Comparison of ENCODE assay signal across 2 cellular contexts in the genomic region with DNA sequence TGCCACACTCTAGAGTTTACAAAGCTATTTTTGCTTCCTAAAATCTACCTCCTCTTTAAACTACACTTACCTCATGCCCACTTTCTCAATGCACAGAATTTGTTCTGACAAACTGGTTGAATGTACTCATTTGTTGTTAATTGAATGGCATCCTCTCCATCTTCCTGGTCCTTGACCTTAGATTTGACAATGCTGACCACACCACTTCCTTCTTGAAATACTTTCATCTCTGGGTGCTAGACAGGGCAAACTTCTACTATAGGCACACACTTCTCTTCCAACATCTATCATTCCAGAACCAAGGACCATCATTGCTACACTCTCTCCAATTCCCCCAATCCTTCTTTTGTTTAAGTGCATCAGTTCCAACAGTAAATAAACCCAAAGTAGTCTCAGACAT.
TF ChIP-seq lines count a peak whose summit lies in the region.

No MANE protein-coding gene starts in this region.

TF ChIP-seq in GM12891, 5 proteins besides CTCF, POLR2A, EP300 and RAD21:
- TF ChIP-seq POU2F2 (IDR thresholded peaks at IDR 0.05; ENCODE audit: low read depth, low read length) (no peak), SPI1 (IDR thresholded peaks at IDR 0.05; ENCODE audit: low read depth, low read length) (0 out of 2 replicates have a peak, but pooled peaks have one; percentile 14)

TF ChIP-seq in K562, 482 proteins besides CTCF, POLR2A, EP300 and RAD21 (continues in another document):
- TF ChIP-seq, protein P1, sequence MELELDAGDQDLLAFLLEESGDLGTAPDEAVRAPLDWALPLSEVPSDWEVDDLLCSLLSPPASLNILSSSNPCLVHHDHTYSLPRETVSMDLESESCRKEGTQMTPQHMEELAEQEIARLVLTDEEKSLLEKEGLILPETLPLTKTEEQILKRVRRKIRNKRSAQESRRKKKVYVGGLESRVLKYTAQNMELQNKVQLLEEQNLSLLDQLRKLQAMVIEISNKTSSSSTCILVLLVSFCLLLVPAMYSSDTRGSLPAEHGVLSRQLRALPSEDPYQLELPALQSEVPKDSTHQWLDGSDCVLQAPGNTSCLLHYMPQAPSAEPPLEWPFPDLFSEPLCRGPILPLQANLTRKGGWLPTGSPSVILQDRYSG (tag; conservative IDR thresholded peaks at IDR 0.05; ENCODE audit: low read depth) = no peak
- TF ChIP-seq CXXC5 (CRISPR knock-in tag; IDR thresholded peaks at IDR 0.05) = peak; percentile 9; the same call in 1 of the 2 replicates
- no peak for TF ChIP-seq PHF20 (IDR thresholded peaks at IDR 0.05; ENCODE audit: partially characterized antibody)
- TF ChIP-seq, protein P2, sequence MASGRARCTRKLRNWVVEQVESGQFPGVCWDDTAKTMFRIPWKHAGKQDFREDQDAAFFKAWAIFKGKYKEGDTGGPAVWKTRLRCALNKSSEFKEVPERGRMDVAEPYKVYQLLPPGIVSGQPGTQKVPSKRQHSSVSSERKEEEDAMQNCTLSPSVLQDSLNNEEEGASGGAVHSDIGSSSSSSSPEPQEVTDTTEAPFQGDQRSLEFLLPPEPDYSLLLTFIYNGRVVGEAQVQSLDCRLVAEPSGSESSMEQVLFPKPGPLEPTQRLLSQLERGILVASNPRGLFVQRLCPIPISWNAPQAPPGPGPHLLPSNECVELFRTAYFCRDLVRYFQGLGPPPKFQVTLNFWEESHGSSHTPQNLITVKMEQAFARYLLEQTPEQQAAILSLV (tag; IDR thresholded peaks at IDR 0.05) = no peak
- TF ChIP-seq, protein P3, sequence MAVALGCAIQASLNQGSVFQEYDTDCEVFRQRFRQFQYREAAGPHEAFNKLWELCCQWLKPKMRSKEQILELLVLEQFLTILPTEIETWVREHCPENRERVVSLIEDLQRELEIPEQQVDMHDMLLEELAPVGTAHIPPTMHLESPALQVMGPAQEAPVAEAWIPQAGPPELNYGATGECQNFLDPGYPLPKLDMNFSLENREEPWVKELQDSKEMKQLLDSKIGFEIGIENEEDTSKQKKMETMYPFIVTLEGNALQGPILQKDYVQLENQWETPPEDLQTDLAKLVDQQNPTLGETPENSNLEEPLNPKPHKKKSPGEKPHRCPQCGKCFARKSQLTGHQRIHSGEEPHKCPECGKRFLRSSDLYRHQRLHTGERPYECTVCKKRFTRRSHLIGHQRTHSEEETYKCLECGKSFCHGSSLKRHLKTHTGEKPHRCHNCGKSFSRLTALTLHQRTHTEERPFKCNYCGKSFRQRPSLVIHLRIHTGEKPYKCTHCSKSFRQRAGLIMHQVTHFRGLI (CRISPR knock-in tag; IDR thresholded peaks at IDR 0.05) = no peak
- TF ChIP-seq, protein P4, sequence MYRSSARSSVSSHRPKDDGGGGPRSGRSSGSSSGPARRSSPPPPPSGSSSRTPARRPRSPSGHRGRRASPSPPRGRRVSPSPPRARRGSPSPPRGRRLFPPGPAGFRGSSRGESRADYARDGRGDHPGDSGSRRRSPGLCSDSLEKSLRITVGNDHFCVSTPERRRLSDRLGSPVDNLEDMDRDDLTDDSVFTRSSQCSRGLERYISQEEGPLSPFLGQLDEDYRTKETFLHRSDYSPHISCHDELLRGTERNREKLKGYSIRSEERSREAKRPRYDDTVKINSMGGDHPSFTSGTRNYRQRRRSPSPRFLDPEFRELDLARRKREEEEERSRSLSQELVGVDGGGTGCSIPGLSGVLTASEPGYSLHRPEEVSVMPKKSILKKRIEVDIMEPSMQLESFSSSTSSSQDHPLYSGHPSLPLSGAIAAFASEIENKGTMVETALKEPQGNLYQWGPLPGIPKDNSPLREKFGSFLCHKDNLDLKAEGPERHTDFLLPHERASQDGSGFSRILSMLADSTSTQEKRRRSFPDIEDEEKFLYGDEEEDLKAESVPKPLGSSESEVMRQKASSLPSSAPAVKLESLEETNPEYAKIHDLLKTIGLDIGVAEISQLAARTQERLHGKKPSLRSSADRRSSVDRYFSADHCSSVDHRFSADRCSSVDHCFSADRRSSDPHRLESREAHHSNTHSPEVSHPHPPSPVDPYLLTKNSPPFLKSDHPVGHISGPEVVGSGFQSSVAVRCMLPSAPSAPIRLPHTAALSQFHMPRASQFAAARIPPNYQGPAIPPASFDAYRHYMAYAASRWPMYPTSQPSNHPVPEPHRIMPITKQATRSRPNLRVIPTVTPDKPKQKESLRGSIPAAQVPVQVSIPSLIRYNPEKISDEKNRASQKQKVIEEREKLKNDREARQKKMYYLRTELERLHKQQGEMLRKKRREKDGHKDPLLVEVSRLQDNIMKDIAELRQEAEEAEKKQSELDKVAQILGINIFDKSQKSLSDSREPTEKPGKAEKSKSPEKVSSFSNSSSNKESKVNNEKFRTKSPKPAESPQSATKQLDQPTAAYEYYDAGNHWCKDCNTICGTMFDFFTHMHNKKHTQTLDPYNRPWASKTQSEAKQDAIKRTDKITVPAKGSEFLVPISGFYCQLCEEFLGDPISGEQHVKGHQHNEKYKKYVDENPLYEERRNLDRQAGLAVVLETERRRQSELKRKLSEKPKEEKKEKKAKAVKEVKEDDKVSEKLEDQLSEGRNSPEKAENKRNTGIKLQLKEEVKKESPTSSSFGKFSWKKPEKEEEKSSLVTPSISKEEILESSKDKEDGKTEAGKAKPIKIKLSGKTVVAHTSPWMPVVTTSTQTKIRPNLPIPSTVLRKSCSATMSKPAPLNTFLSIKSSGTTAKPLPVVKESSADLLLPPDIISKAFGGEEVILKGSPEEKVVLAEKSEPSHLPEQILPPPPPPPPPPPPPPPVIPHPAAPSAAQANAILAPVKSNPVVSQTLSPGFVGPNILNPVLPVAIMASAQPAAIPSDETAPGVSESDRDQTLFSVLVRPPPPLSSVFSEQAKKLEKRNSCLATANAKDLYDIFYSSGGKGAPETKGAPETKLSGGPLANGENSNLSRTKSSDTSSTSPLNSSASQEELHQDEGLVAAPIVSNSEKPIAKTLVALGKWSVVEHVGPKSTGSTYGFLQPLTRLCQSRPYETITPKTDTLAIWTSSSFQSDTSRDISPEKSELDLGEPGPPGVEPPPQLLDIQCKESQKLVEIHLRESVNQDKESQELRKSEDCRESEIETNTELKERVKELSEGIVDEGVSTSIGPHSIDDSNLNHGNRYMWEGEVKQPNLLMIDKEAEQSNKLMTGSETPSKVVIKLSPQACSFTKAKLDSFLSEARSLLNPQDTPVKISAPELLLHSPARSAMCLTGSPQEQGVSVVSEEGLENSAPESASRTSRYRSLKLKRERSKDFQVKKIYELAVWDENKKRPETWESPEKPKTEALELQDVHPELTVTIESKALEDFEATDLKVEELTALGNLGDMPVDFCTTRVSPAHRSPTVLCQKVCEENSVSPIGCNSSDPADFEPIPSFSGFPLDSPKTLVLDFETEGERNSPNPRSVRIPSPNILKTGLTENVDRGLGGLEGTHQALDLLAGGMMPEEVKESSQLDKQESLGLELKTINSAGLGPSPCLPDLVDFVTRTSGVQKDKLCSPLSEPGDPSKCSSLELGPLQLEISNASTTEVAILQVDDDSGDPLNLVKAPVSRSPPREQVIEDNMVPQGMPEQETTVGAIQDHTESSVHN (IDR thresholded peaks at IDR 0.05; ENCODE audit: borderline replicate concordance in 1 of 2, low read depth in 1 of 2) = no peak
- TF ChIP-seq, protein P5, sequence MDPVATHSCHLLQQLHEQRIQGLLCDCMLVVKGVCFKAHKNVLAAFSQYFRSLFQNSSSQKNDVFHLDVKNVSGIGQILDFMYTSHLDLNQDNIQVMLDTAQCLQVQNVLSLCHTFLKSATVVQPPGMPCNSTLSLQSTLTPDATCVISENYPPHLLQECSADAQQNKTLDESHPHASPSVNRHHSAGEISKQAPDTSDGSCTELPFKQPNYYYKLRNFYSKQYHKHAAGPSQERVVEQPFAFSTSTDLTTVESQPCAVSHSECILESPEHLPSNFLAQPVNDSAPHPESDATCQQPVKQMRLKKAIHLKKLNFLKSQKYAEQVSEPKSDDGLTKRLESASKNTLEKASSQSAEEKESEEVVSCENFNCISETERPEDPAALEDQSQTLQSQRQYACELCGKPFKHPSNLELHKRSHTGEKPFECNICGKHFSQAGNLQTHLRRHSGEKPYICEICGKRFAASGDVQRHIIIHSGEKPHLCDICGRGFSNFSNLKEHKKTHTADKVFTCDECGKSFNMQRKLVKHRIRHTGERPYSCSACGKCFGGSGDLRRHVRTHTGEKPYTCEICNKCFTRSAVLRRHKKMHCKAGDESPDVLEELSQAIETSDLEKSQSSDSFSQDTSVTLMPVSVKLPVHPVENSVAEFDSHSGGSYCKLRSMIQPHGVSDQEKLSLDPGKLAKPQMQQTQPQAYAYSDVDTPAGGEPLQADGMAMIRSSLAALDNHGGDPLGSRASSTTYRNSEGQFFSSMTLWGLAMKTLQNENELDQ (CRISPR knock-in tag; IDR thresholded peaks at IDR 0.05; ENCODE audit: borderline replicate concordance) = no peak
- TF ChIP-seq SNRNP70 (optimal IDR thresholded peaks at IDR 0.05; ENCODE audit: low read depth, low read length) = no peak
- TF ChIP-seq, protein P6, sequence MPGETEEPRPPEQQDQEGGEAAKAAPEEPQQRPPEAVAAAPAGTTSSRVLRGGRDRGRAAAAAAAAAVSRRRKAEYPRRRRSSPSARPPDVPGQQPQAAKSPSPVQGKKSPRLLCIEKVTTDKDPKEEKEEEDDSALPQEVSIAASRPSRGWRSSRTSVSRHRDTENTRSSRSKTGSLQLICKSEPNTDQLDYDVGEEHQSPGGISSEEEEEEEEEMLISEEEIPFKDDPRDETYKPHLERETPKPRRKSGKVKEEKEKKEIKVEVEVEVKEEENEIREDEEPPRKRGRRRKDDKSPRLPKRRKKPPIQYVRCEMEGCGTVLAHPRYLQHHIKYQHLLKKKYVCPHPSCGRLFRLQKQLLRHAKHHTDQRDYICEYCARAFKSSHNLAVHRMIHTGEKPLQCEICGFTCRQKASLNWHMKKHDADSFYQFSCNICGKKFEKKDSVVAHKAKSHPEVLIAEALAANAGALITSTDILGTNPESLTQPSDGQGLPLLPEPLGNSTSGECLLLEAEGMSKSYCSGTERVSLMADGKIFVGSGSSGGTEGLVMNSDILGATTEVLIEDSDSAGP (CRISPR knock-in tag; IDR thresholded peaks at IDR 0.05) = no peak
- TF ChIP-seq SRSF7 (optimal IDR thresholded peaks at IDR 0.05; ENCODE audit: low read depth, low read length) = no peak
- TF ChIP-seq FOXA1 (IDR thresholded peaks at IDR 0.05; ENCODE audit: borderline replicate concordance) = no peak
- no peak for TF ChIP-seq JUND (IDR thresholded peaks at IDR 0.05; ENCODE audit: borderline replicate concordance, low read depth, low read length)
- no peak for TF ChIP-seq JUND (tag; IDR thresholded peaks at IDR 0.05; ENCODE audit: borderline replicate concordance, low read depth, low read length)
- no peak for TF ChIP-seq MECOM (CRISPR knock-in tag; IDR thresholded peaks at IDR 0.05)
- TF ChIP-seq, protein P7, sequence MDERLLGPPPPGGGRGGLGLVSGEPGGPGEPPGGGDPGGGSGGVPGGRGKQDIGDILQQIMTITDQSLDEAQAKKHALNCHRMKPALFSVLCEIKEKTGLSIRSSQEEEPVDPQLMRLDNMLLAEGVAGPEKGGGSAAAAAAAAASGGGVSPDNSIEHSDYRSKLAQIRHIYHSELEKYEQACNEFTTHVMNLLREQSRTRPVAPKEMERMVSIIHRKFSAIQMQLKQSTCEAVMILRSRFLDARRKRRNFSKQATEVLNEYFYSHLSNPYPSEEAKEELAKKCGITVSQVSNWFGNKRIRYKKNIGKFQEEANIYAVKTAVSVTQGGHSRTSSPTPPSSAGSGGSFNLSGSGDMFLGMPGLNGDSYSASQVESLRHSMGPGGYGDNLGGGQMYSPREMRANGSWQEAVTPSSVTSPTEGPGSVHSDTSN (CRISPR knock-in tag; IDR thresholded peaks at IDR 0.05; ENCODE audit: low read depth) = no peak
- TF ChIP-seq, protein P7 (tag; conservative IDR thresholded peaks at IDR 0.05; ENCODE audit: low read depth) = no peak
- no peak for TF ChIP-seq ZNF175 (CRISPR knock-in tag; IDR thresholded peaks at IDR 0.05; ENCODE audit: low read depth)
- TF ChIP-seq ZZZ3 (IDR thresholded peaks at IDR 0.05) = no peak
- no peak for TF ChIP-seq PHB2 (IDR thresholded peaks at IDR 0.05; ENCODE audit: low read depth)
- no peak for TF ChIP-seq SMARCB1 (IDR thresholded peaks at IDR 0.05; ENCODE audit: insufficient read length, low read depth)
- no peak for TF ChIP-seq ZNF316 (IDR thresholded peaks at IDR 0.05)
- TF ChIP-seq RHOXF2B (CRISPR knock-in tag; conservative IDR thresholded peaks at IDR 0.05) = 0 out of 2 replicates have a peak, but pooled peaks have one; percentile 24
- no peak for TF ChIP-seq ZNF224 (CRISPR knock-in tag; IDR thresholded peaks at IDR 0.05)
- TF ChIP-seq SP1 (CRISPR knock-in tag; IDR thresholded peaks at IDR 0.05) = no peak
- TF ChIP-seq MED1 (CRISPR knock-in tag; IDR thresholded peaks at IDR 0.05; ENCODE audit: borderline replicate concordance) = no peak
- no peak for TF ChIP-seq CEBPG (CRISPR knock-in tag; IDR thresholded peaks at IDR 0.05)
- no peak for TF ChIP-seq CEBPG (tag; conservative IDR thresholded peaks at IDR 0.05 in 1 of 2, IDR thresholded peaks at IDR 0.05 in 1 of 2)
- TF ChIP-seq SRSF9 (IDR thresholded peaks at IDR 0.05; ENCODE audit: borderline replicate concordance, low read depth, low read length) = no peak
- TF ChIP-seq NFIC (IDR thresholded peaks at IDR 0.05) = no peak
- TF ChIP-seq, protein P8, sequence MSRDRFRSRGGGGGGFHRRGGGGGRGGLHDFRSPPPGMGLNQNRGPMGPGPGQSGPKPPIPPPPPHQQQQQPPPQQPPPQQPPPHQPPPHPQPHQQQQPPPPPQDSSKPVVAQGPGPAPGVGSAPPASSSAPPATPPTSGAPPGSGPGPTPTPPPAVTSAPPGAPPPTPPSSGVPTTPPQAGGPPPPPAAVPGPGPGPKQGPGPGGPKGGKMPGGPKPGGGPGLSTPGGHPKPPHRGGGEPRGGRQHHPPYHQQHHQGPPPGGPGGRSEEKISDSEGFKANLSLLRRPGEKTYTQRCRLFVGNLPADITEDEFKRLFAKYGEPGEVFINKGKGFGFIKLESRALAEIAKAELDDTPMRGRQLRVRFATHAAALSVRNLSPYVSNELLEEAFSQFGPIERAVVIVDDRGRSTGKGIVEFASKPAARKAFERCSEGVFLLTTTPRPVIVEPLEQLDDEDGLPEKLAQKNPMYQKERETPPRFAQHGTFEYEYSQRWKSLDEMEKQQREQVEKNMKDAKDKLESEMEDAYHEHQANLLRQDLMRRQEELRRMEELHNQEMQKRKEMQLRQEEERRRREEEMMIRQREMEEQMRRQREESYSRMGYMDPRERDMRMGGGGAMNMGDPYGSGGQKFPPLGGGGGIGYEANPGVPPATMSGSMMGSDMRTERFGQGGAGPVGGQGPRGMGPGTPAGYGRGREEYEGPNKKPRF (IDR thresholded peaks at IDR 0.05; ENCODE audit: low read depth, low read length) = no peak
- TF ChIP-seq RBFOX2 (IDR thresholded peaks at IDR 0.05; ENCODE audit: low read depth, low read length) = no peak
- no peak for TF ChIP-seq ILF3 (IDR thresholded peaks at IDR 0.05; ENCODE audit: borderline replicate concordance)
- TF ChIP-seq CBFA2T2 (conservative IDR thresholded peaks at IDR 0.05) = no peak
- TF ChIP-seq, protein P9, sequence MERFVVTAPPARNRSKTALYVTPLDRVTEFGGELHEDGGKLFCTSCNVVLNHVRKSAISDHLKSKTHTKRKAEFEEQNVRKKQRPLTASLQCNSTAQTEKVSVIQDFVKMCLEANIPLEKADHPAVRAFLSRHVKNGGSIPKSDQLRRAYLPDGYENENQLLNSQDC (CRISPR knock-in tag; IDR thresholded peaks at IDR 0.05) = no peak
- TF ChIP-seq CCNT2 (IDR thresholded peaks at IDR 0.05; ENCODE audit: borderline replicate concordance, extremely low read depth, insufficient read length, low read depth, low read length) = no peak
- TF ChIP-seq ZNF589 (CRISPR knock-in tag; IDR thresholded peaks at IDR 0.05; ENCODE audit: low read depth) = 0 out of 2 replicates have a peak, but pooled peaks have one; percentile 22
- TF ChIP-seq FOXK1 (CRISPR knock-in tag; IDR thresholded peaks at IDR 0.05; ENCODE audit: borderline replicate concordance) = no peak
